Comparison of ENCODE assay signal across 8 cellular contexts in genomic region chr1:154961497-154962237, GRCh38. TPM values are rescaled to one million over a fixed set of nuclear protein-coding genes. Genes with fewer than 3 reads are reported as not detected.
DNase-seq lines count a peak whose midpoint lies in the region; ATAC-seq, FAIRE-seq and TF ChIP-seq lines count a peak whose summit lies in the region.

TSS of gene PYGO2 (minus strand) at chr1:154961782. CDS start at chr1:154961576, 206 bp downstream.

- peaks cover 48% of the 10 kb centered on the region for H3K79me2 ChIP-seq in astrocyte (ENCODE audit: insufficient read depth, low read length)

- no peak for FAIRE-seq in astrocyte (lab: Jason Lieb, UNC)

- H3K27ac ChIP-seq in astrocyte (ENCODE audit: low read depth, low read length) = peak within 1 kb of the TSS; percentile 91

- in situ Hi-C loops in GM13976 (cut with MboI; ENCODE audit: low sequenced_read_pairs, unreplicated experiment) = no loop called here

- peak within 1 kb of the TSS; percentile 87 for H3K4me2 ChIP-seq in astrocyte (ENCODE audit: low read length)

- H3K4me3 Mint-ChIP-seq in T-helper 2 cell treated with Interferon-gamma antibody and Interleukin-4, amounts not matched to agents 5 μg/mL and 100 μg/mL, for 36 hours = peak within 1 kb of the TSS; percentile 97
- H3K4me3 Mint-ChIP-seq in astrocyte (ENCODE audit: unreplicated experiment) = peak within 1 kb of the TSS; percentile 92

- no peaks in the 10 kb centered on the region for H3K27me3 ChIP-seq in astrocyte (ENCODE audit: insufficient read depth, low read length)

- DNase-seq in GM13976 (ENCODE audit: low spot score) = peak; percentile 92
- peak; percentile 53 for DNase-seq in NCI-H128 (lab: John Stamatoyannopoulos, UW; ENCODE audit: unreplicated experiment)
- DNase-seq in T-helper 2 cell treated with Interferon-gamma antibody and Interleukin-4, amounts not matched to agents 5 μg/mL and 100 μg/mL, for 36 hours (ENCODE audit: low spot score) = peak; percentile 87
- peak; percentile 63 for DNase-seq in astrocyte (ENCODE audit: low read depth)
- DNase-seq in hepatic stellate cell (ENCODE audit: low spot score) = peak; percentile 87
- no peak for DNase-seq in retinal pigment epithelial cell (ENCODE audit: low read depth)
- DNase-seq in pons (ENCODE audit: low spot score) = no peak

- H3K36me3 ChIP-seq in astrocyte (ENCODE audit: insufficient read depth, low read length) = peaks cover 28% of the 10 kb centered on the region

- H3K4me1 Mint-ChIP-seq in T-helper 2 cell treated with Interferon-gamma antibody and Interleukin-4, amounts not matched to agents 5 μg/mL and 100 μg/mL, for 36 hours (ENCODE audit: low read depth) = peaks cover 25% of the 10 kb centered on the region
- peaks cover 24% of the 10 kb centered on the region for H3K4me1 Mint-ChIP-seq in astrocyte (ENCODE audit: low read depth, unreplicated experiment)

- H3K27ac Mint-ChIP-seq in T-helper 2 cell treated with Interferon-gamma antibody and Interleukin-4, amounts not matched to agents 5 μg/mL and 100 μg/mL, for 36 hours = peak within 1 kb of the TSS; percentile 91
- H3K27ac Mint-ChIP-seq in astrocyte (ENCODE audit: unreplicated experiment) = peak within 1 kb of the TSS; percentile 66

- H3K4me3 ChIP-seq in astrocyte (ENCODE audit: insufficient read depth, low read depth, low read length) (peak within 1 kb of the TSS; percentile 75), retinal pigment epithelial cell (ENCODE audit: low read length) (peak within 1 kb of the TSS; percentile 67)

- H3K9me3 ChIP-seq in astrocyte (ENCODE audit: insufficient read depth, low read depth, low read length) = no peaks in the 10 kb centered on the region

- no peaks in the 10 kb centered on the region for H3K9me3 Mint-ChIP-seq in T-helper 2 cell treated with Interferon-gamma antibody and Interleukin-4, amounts not matched to agents 5 μg/mL and 100 μg/mL, for 36 hours
- no peaks in the 10 kb centered on the region for H3K9me3 Mint-ChIP-seq in astrocyte (ENCODE audit: unreplicated experiment)

- H3K4me1 ChIP-seq in astrocyte (ENCODE audit: insufficient read depth, low read length) = peaks cover 26% of the 10 kb centered on the region

- no peaks in the 10 kb centered on the region for H3K27me3 Mint-ChIP-seq in T-helper 2 cell treated with Interferon-gamma antibody and Interleukin-4, amounts not matched to agents 5 μg/mL and 100 μg/mL, for 36 hours (ENCODE audit: low read depth)
- no peaks in the 10 kb centered on the region for H3K27me3 Mint-ChIP-seq in astrocyte (ENCODE audit: low read depth, unreplicated experiment)

- peak within 1 kb of the TSS; percentile 91 for H3K9ac ChIP-seq in astrocyte (ENCODE audit: low read length)

- ATAC-seq in HG02642 (IDR thresholded peaks at IDR 0.05; ENCODE audit: poor library complexity, unreplicated experiment) = peak; percentile 81

- H2AFZ ChIP-seq in astrocyte (ENCODE audit: low read depth, low read length) = peak within 1 kb of the TSS; percentile 78

- peaks cover 43% of the 10 kb centered on the region for H3K36me3 Mint-ChIP-seq in T-helper 2 cell treated with Interferon-gamma antibody and Interleukin-4, amounts not matched to agents 5 μg/mL and 100 μg/mL, for 36 hours (ENCODE audit: low read depth)
- H3K36me3 Mint-ChIP-seq in astrocyte (ENCODE audit: low read depth, unreplicated experiment) = peaks cover 17% of the 10 kb centered on the region

- peak; percentile 75 for TF ChIP-seq CTCF in GM13976 (IDR thresholded peaks at IDR 0.05; ENCODE audit: borderline replicate concordance, control extremely low read depth, extremely low read depth, insufficient read depth, missing control alignments)
- TF ChIP-seq CTCF in astrocyte (IDR thresholded peaks at IDR 0.05; ENCODE audit: insufficient read depth, low read depth, low read length) = peak; percentile 33
- peak; percentile 0 for TF ChIP-seq CTCF in retinal pigment epithelial cell (conservative IDR thresholded peaks at IDR 0.05; ENCODE audit: low read depth, low read length)

- peaks cover 36% of the 10 kb centered on the region for H4K20me1 ChIP-seq in astrocyte (ENCODE audit: insufficient read depth, low read length)

RNA-seq across cellular contexts. Expression of gene PYGO2, which starts in this region (rescaled TPM):
- total RNA-seq in astrocyte = 20.0 and 21.8 TPM in 2 replicates

Comparison
In these comparisons a context has a peak if more than half of its experiments do, and no peak if none do; other contexts are left out.
1. DNase-seq: peak in GM13976 (single experiment), NCI-H128 (single experiment), T-helper 2 cell treated with Interferon-gamma antibody and Interleukin-4, amounts not matched to agents 5 μg/mL and 100 μg/mL, for 36 hours (single experiment), astrocyte (single experiment) and hepatic stellate cell (single experiment); none in retinal pigment epithelial cell (single experiment) and pons (single experiment).
2. CTCF ChIP-seq: peak in every context shown above with its lines; median percentile 75 in GM13976; 33 in astrocyte; 0 in retinal pigment epithelial cell.